In the genomic region with DNA sequence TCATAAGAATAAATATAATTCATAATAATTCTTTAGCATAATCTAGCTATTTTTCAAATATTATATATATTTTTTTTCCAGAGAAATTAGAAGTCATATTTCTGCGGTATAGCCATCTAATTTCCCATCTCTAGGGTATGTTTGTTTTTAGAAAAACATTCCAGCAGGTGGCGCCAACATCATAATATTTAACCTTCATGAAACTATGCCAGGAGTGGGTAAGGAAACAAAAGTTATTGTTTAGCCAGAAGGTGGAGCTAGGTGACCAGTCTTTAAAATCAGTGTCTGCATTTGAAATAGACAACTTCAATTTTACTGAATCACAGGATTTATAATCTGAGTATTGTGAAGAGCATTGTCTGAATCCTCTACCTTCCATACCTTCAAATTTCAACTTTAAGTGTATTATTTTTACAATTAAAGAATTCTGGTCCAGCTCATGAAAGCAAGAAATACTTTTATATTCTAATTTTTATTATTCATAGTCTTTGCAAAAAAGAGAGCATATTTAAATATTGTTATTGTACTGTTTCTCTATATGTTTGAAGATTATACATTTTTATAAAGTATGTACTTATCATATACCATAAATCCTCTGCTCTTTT, we compare ENCODE assay signal across 9 cellular contexts. TPM values are rescaled to one million over a fixed set of nuclear protein-coding genes. Genes with fewer than 3 reads are reported as not detected.
DNase-seq lines count a peak whose midpoint lies in the region; ATAC-seq and TF ChIP-seq lines count a peak whose summit lies in the region.
"Had no signal": no experiment of that assay in that cellular context is flagged by ENCODE, and none has a peak within 500 bp of the region (broad histone marks: within the 10 kb centered on the region; RNA-seq: fewer than 3 reads in every experiment).

No MANE protein-coding gene starts in this region.

- TF ChIP-seq CTCF in CD4-positive, alpha-beta T cell (IDR thresholded peaks at IDR 0.05): peak; percentile 96
- TF ChIP-seq CTCF in VCaP (conservative IDR thresholded peaks at IDR 0.05) (peak; percentile 83), cardiac fibroblast (IDR thresholded peaks at IDR 0.05; ENCODE audit: low read depth, low read length) (peak; percentile 60)

- H3K9me3 ChIP-seq in CD4-positive, alpha-beta T cell (ENCODE audit: control insufficient read depth, low read length): no peaks in the 10 kb centered on the region

- DNase-seq in CD4-positive, alpha-beta T cell: peak in 9 of 10 experiments; percentile 16 to 44 (median 26)
- DNase-seq in GM19240 (ENCODE audit: insufficient read length, low spot score): peak; percentile 28
- DNase-seq in NCI-H2196 treated with DMSO at 0.1 percent for 48 hours (lab: John Stamatoyannopoulos, UW; ENCODE audit: unreplicated experiment): peak; percentile 75
- DNase-seq in cardiac fibroblast (ENCODE audit: low read depth in 2 of 2): peak; percentile 90 to 92
- peak; percentile 86 for DNase-seq in kidney tubule cell (ENCODE audit: low spot score)
- DNase-seq in stimulated activated CD4-positive, alpha-beta T cell treated with anti-CD3 and anti-CD28 coated beads, Interleukin-4, amount 100 ng/mL, for 48 hours (ENCODE audit: low read depth in 2 of 2): peak; percentile 39 to 46

- H3K27me3 Mint-ChIP-seq in CD4-positive, alpha-beta T cell: no peaks in the 10 kb centered on the region

- no peaks in the 10 kb centered on the region for H3K36me3 Mint-ChIP-seq in CD4-positive, alpha-beta T cell (ENCODE audit: low read depth)

- peak; percentile 63 for ATAC-seq in CD4-positive, alpha-beta T cell (ENCODE audit: poor library complexity)
- ATAC-seq in HG03280 (IDR thresholded peaks at IDR 0.05; ENCODE audit: unreplicated experiment): peak; percentile 98

- H3K4me3 ChIP-seq in cardiac fibroblast (replicated peaks in 1 of 2; ENCODE audit: low read depth in 2 of 2, low read length in 2 of 2): no peak overlapping the region

- no peak overlapping the region for H3K4me3 Mint-ChIP-seq in CD4-positive, alpha-beta T cell

- H3K4me1 Mint-ChIP-seq in CD4-positive, alpha-beta T cell (ENCODE audit: low read depth): no peaks in the 10 kb centered on the region

- H3K9me3 Mint-ChIP-seq in CD4-positive, alpha-beta T cell: no peaks in the 10 kb centered on the region

- CTCF ChIA-PET in CD4-positive, alpha-beta T cell (lab: Charles Lee): interaction anchor here (1.0 to 1.6 kb wide), 3 partner anchors 12 to 46 kb away, joined by 3 to 6 read pairs (median 4); partner anchors contain the start of gene SVIP

- H3K27ac Mint-ChIP-seq in CD4-positive, alpha-beta T cell: no peak overlapping the region

- intact Hi-C loops in CD4-positive, alpha-beta T cell (cut with DNase I, micrococcal nuclease): no loop called here

- POLR2A ChIA-PET in CD4-positive, alpha-beta T cell (lab: Charles Lee): interaction anchor here (1.2 kb wide), 1 partner anchor 46 kb away, joined by 3 read pairs; the partner anchor contains the start of gene SVIP

- H3K27ac ChIP-seq in CD4-positive, alpha-beta T cell (ENCODE audit: low read depth, low read length): no peak overlapping the region
- no peak overlapping the region for H3K27ac ChIP-seq in VCaP

- no peaks in the 10 kb centered on the region for H3K27me3 ChIP-seq in CD4-positive, alpha-beta T cell (ENCODE audit: control insufficient read depth, insufficient read depth, low read length)

RNA-seq across cellular contexts. Expression of gene CCDC179, which starts 15.7 kb away (rescaled TPM):
- not detected for total RNA-seq in CD4-positive, alpha-beta T cell
- total RNA-seq: T-helper 2 cell treated with Interferon-gamma antibody and Interleukin-4, amounts not matched to agents 100 ng/mL and 5 ng/mL, for 36 hours had no signal

RNA-seq across cellular contexts. Expression of gene SVIP, which starts 46.4 kb away (rescaled TPM):
- 10 to 100 TPM; 58.1 to 67.3 TPM for total RNA-seq in CD4-positive, alpha-beta T cell

Comparison
In these comparisons a context has a peak if more than half of its experiments do, and no peak if none do; other contexts are left out.
1. DNase-seq: peak in every context shown above with its lines; median percentile 91 in cardiac fibroblast; 86 in kidney tubule cell; 75 in NCI-H2196 treated with DMSO at 0.1 percent for 48 hours; 42 in stimulated activated CD4-positive, alpha-beta T cell treated with anti-CD3 and anti-CD28 coated beads, Interleukin-4, amount 100 ng/mL, for 48 hours; 28 in GM19240; 26 in CD4-positive, alpha-beta T cell.